ENCODE assay signal across 23 cellular contexts in genomic region chr4:3062466-3062865, GRCh38. TPM values are rescaled to one million over a fixed set of nuclear protein-coding genes. Genes with fewer than 3 reads are reported as not detected.
DNase-seq lines count a peak whose midpoint lies in the region; TF ChIP-seq lines count a peak whose summit lies in the region.
"Had no signal": no experiment of that assay in that cellular context is flagged by ENCODE, and none has a peak within 500 bp of the region (broad histone marks: within the 10 kb centered on the region; RNA-seq: fewer than 3 reads in every experiment).

No MANE protein-coding gene starts in this region.

- DNase-seq in CD14-positive monocyte (ENCODE audit: low spot score) (no peak), LHCN-M2 (ENCODE audit: low read depth) (peak; percentile 65), SKM-1 treated with dmso at 0.1 percent for 144 hours (lab: John Stamatoyannopoulos, UW; ENCODE audit: unreplicated experiment) (peak; percentile 74), fibroblast of villous mesenchyme (ENCODE audit: low read depth) (peak; percentile 91), vagina (ENCODE audit: extremely low spot score in 2 of 2) (no peak), NCI-H1694 (lab: John Stamatoyannopoulos, UW) (no peak), NCI-H2107 treated with DMSO at 0.1 percent for 48 hours (lab: John Stamatoyannopoulos, UW; ENCODE audit: unreplicated experiment) (no peak)
- no peak for DNase-seq in CD4-positive, alpha-beta memory T cell
- DNase-seq: activated CD4-positive, alpha-beta T cell treated with anti-CD3 and anti-CD28 coated beads, Interleukin-2, amount 10 ng/mL, durations not matched to agents 24 days and 14 days; activated T-cell treated with anti-CD3 and anti-CD28 coated beads for 4 hours; central memory CD4-positive, alpha-beta T cell; immature natural killer cell; mammary epithelial cell; NCI-H1436 treated with DMSO at 0.1 percent for 48 hours; right cardiac atrium; stimulated activated CD4-positive, alpha-beta T cell treated with anti-CD3 and anti-CD28 coated beads, Interleukin-4, amount 100 ng/mL, for 1 hour; tibial artery had no signal

- peak overlapping the region in 6 of 7 donors; percentile 20 to 80 (median 53) for H3K27ac Mint-ChIP-seq in CD14-positive monocyte
- peak overlapping the region in 1 of 7 donors; percentile 29 for H3K27ac Mint-ChIP-seq in CD4-positive, alpha-beta memory T cell
- H3K27ac Mint-ChIP-seq: activated CD4-positive, alpha-beta T cell treated with anti-CD3 and anti-CD28 coated beads, Interleukin-2, amount 10 ng/mL, durations not matched to agents 24 days and 14 days; activated naive CD4-positive, alpha-beta T cell treated with anti-CD3 and anti-CD28 coated beads, Interleukin-2, amount 50 U/mL, for 72 hours; GM23338; immature natural killer cell had no signal

- no peak overlapping the region for H3K27ac ChIP-seq in vagina
- H3K27ac ChIP-seq in CD4-positive, alpha-beta memory T cell (ENCODE audit: low read depth, low read length) = no peak overlapping the region
- H3K27ac ChIP-seq: tibial artery had no signal

- intact Hi-C loops in CD14-positive monocyte (cut with micrococcal nuclease) = no loop called here
- intact Hi-C loops in vagina (cut with DNase I) = no loop called here
- intact Hi-C loops in CD4-positive, alpha-beta memory T cell (cut with micrococcal nuclease) = no loop called here

- no peak for TF ChIP-seq POLR2A in vagina (IDR thresholded peaks at IDR 0.05)

- H3K9me3 ChIP-seq in vagina = no peaks in the 10 kb centered on the region
- H3K9me3 ChIP-seq in CD4-positive, alpha-beta memory T cell (ENCODE audit: control insufficient read depth in 1 of 2, low read length in 2 of 2) = no peaks in the 10 kb centered on the region
- H3K9me3 ChIP-seq: tibial artery had no signal

- H3K9me3 Mint-ChIP-seq in CD14-positive monocyte = peaks cover 0 to 10% (median 0%) of the 10 kb centered on the region in 7 donors
- H3K9me3 Mint-ChIP-seq in CD4-positive, alpha-beta memory T cell = peaks cover 0 to 6% (median 0%) of the 10 kb centered on the region in 8 donors
- H3K9me3 Mint-ChIP-seq: activated CD4-positive, alpha-beta T cell treated with anti-CD3 and anti-CD28 coated beads, Interleukin-2, amount 10 ng/mL, durations not matched to agents 24 days and 14 days; immature natural killer cell had no signal

- H3K36me3 ChIP-seq in vagina = no peaks in the 10 kb centered on the region
- H3K36me3 ChIP-seq in CD4-positive, alpha-beta memory T cell (ENCODE audit: insufficient read depth, low read length) = no peaks in the 10 kb centered on the region
- H3K36me3 ChIP-seq: tibial artery had no signal

- H3K4me1 ChIP-seq in vagina = no peaks in the 10 kb centered on the region
- H3K4me1 ChIP-seq in CD4-positive, alpha-beta memory T cell (ENCODE audit: insufficient read depth, low read length) = no peaks in the 10 kb centered on the region
- H3K4me1 ChIP-seq: tibial artery had no signal

- TF ChIP-seq CTCF in CD14-positive monocyte (IDR thresholded peaks at IDR 0.05) (no peak), fibroblast of villous mesenchyme (IDR thresholded peaks at IDR 0.05; ENCODE audit: insufficient read depth, low read depth, low read length) (no peak), vagina (IDR thresholded peaks at IDR 0.05) (no peak)

- H3K36me3 Mint-ChIP-seq in CD14-positive monocyte = peaks cover 7 to 10% of the 10 kb centered on the region in 2 donors
- peaks cover 0 to 2% of the 10 kb centered on the region in 2 donors for H3K36me3 Mint-ChIP-seq in CD4-positive, alpha-beta memory T cell

- H3K4me3 ChIP-seq in fibroblast of villous mesenchyme (ENCODE audit: low read depth, low read length) (no peak overlapping the region), vagina (no peak overlapping the region)
- H3K4me3 ChIP-seq in CD4-positive, alpha-beta memory T cell (ENCODE audit: low read length in 2 of 2) = no peak overlapping the region
- H3K4me3 ChIP-seq: GM23338, tibial artery had no signal

- CTCF ChIA-PET in CD4-positive, alpha-beta memory T cell (lab: Charles Lee; ENCODE audit: partially characterized antibody) = no interaction called here

- no peaks in the 10 kb centered on the region for H3K27me3 ChIP-seq in vagina
- no peaks in the 10 kb centered on the region for H3K27me3 ChIP-seq in CD4-positive, alpha-beta memory T cell (ENCODE audit: insufficient read depth, low read length)
- H3K27me3 ChIP-seq: tibial artery had no signal

- H3K4me3 Mint-ChIP-seq in CD14-positive monocyte = peak overlapping the region in 1 of 2 donors; percentile 58
- no peak overlapping the region for H3K4me3 Mint-ChIP-seq in CD4-positive, alpha-beta memory T cell
- H3K4me3 Mint-ChIP-seq: activated CD4-positive, alpha-beta T cell treated with anti-CD3 and anti-CD28 coated beads, Interleukin-2, amount 10 ng/mL, durations not matched to agents 24 days and 14 days; GM23338; immature natural killer cell had no signal

- peaks cover 0 to 11% (median 8%) of the 10 kb centered on the region in 3 donors for H3K27me3 Mint-ChIP-seq in CD14-positive monocyte (ENCODE audit: low read depth in 3 of 3)
- H3K27me3 Mint-ChIP-seq in CD4-positive, alpha-beta memory T cell = peaks cover 1 to 3% of the 10 kb centered on the region in 2 donors

- H3K4me1 Mint-ChIP-seq in CD14-positive monocyte = peaks cover 57% of the 10 kb centered on the region
- no peaks in the 10 kb centered on the region for H3K4me1 Mint-ChIP-seq in CD4-positive, alpha-beta memory T cell
- H3K4me1 Mint-ChIP-seq: activated CD4-positive, alpha-beta T cell treated with anti-CD3 and anti-CD28 coated beads, Interleukin-2, amount 10 ng/mL, durations not matched to agents 24 days and 14 days had no signal

- POLR2A ChIA-PET in CD4-positive, alpha-beta memory T cell (lab: Charles Lee; ENCODE audit: partially characterized antibody) = no interaction called here

RNA-seq across cellular contexts. Expression of gene HTT-AS, which starts 11.9 kb away (rescaled TPM):
- polyA plus RNA-seq in CD14-positive monocyte = not detected
- total RNA-seq in LHCN-M2 (2014; rRNA removed) = not detected in 2 replicates
- not detected for polyA plus RNA-seq in LHCN-M2 (2012)
- total RNA-seq in fibroblast of villous mesenchyme = not detected in 2 replicates
- not detected for total RNA-seq in vagina
- not detected for total RNA-seq in CD4-positive, alpha-beta memory T cell
- not detected for polyA plus RNA-seq in CD4-positive, alpha-beta memory T cell
- total RNA-seq: activated CD4-positive, alpha-beta T cell treated with anti-CD3 and anti-CD28 coated beads, Interleukin-2, amount 10 ng/mL, durations not matched to agents 24 days and 14 days; activated naive CD4-positive, alpha-beta T cell treated with anti-CD3 and anti-CD28 coated beads, Interleukin-2, amount 50 U/mL, for 72 hours; GM23338; mammary epithelial cell; NCI-H460; right cardiac atrium; RPMI7951; T-helper 2 cell treated with Interferon-gamma antibody and Interleukin-4, amounts not matched to agents 100 ng/mL and 5 ng/mL, for 36 hours had no signal
- polyA plus RNA-seq: GM23338, immature natural killer cell, mammary epithelial cell, neural cell, right cardiac atrium had no signal

RNA-seq across cellular contexts. Expression of gene HTT, which starts 12.0 kb away (rescaled TPM):
- 1 to 10 TPM; 1.8 to 3.0 TPM for polyA plus RNA-seq in CD14-positive monocyte
- total RNA-seq in LHCN-M2 (2014; rRNA removed) = 12.8 and 19.4 TPM in 2 replicates
- 16.9 TPM for polyA plus RNA-seq in LHCN-M2 (2012)
- total RNA-seq in fibroblast of villous mesenchyme = 60.6 and 65.2 TPM in 2 replicates
- total RNA-seq in vagina = 49.8 TPM
- total RNA-seq in CD4-positive, alpha-beta memory T cell = 10 to 100 TPM; 62.2 to 67.7 TPM
- 1 to 10 TPM in 1 of 2 donors, under 1 TPM in 1; 0.57 to 4.9 TPM for polyA plus RNA-seq in CD4-positive, alpha-beta memory T cell

Comparison
In these comparisons a context has a peak if more than half of its experiments do, and no peak if none do; other contexts are left out.
1. DNase-seq: peak in LHCN-M2 (single experiment), SKM-1 treated with dmso at 0.1 percent for 144 hours (single experiment) and fibroblast of villous mesenchyme (single experiment); none in CD14-positive monocyte (single experiment), vagina (0 of 2), CD4-positive, alpha-beta memory T cell (0 of 5), NCI-H1694 (single experiment) and NCI-H2107 treated with DMSO at 0.1 percent for 48 hours (single experiment).